Comparison of ENCODE assay signal across 6 cellular contexts in the genomic region with DNA sequence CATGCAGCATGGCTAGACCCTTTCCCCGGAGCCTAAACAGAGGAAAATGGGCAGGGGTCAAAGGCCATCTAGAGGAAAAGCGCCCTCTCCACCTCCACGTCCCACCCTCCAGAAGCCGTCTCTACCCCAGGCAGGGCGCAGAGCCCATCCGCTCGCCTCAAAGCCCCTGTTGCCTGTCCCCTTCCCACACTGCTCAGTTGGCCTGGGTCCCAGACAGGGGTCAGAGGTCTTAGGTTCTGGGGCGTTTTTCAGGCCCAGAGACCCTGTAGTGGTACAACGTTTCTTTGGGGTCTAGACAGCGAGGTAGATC. TPM values are rescaled to one million over a fixed set of nuclear protein-coding genes. Genes with fewer than 3 reads are reported as not detected.
DNase-seq lines count a peak whose midpoint lies in the region; ATAC-seq and TF ChIP-seq lines count a peak whose summit lies in the region.

No MANE protein-coding gene starts in this region.

- peaks cover 8% of the 10 kb centered on the region for H3K4me1 ChIP-seq in osteoblast (ENCODE audit: insufficient read depth, low read length)

- H3K27ac ChIP-seq in caudate nucleus (ENCODE audit: low read depth, low read length), result peak overlapping the region; percentile 98
- H3K27ac ChIP-seq in osteoblast (ENCODE audit: low read depth, low read length), result peak overlapping the region; percentile 82

- H3K36me3 ChIP-seq in osteoblast (ENCODE audit: insufficient read depth, low read length), result no peaks in the 10 kb centered on the region

- DNase-seq in caudate nucleus (lab: John Stamatoyannopoulos, UW) (peak in 15 of 61 donors; percentile 47 to 84 (median 70)), osteoblast (ENCODE audit: insufficient read length, low spot score, missing footprints) (peak; percentile 75)
- DNase-seq in stimulated activated CD4-positive, alpha-beta T cell treated with anti-CD3 and anti-CD28 coated beads, Interleukin-2, amount 100 ng/mL, for 48 hours, result no peak

- H3K4me2 ChIP-seq in osteoblast (ENCODE audit: insufficient read depth, low read length), result peak overlapping the region; percentile 99

- H2AFZ ChIP-seq in osteoblast (ENCODE audit: low read length), result peak overlapping the region; percentile 97

- no peaks in the 10 kb centered on the region for H3K27me3 ChIP-seq in osteoblast (ENCODE audit: insufficient read depth, low read length)

- peak overlapping the region; percentile 81 for H3K4me3 ChIP-seq in osteoblast (ENCODE audit: insufficient read depth, low read length)

- H3K79me2 ChIP-seq in osteoblast (ENCODE audit: insufficient read depth, low read length), result no peaks in the 10 kb centered on the region

- H3K9me3 ChIP-seq in osteoblast (ENCODE audit: low read depth, low read length), result no peaks in the 10 kb centered on the region

- TF ChIP-seq CTCF in osteoblast (IDR thresholded peaks at IDR 0.05; ENCODE audit: extremely low read depth, low read depth, low read length), result no peak

- H4K20me1 ChIP-seq in osteoblast (ENCODE audit: insufficient read depth, low read length), result no peaks in the 10 kb centered on the region

- peak; percentile 5 for ATAC-seq in GM18858 (IDR thresholded peaks at IDR 0.05; ENCODE audit: unreplicated experiment)
- ATAC-seq in HG03159 (IDR thresholded peaks at IDR 0.05; ENCODE audit: unreplicated experiment), result peak; percentile 21
- no peak for ATAC-seq in HG03565 (IDR thresholded peaks at IDR 0.05; ENCODE audit: unreplicated experiment)

RNA-seq across cellular contexts. Expression of a gene that starts 0.3 kb away (rescaled TPM):
- 4.3 and 4.7 TPM in 2 replicates for total RNA-seq in osteoblast

RNA-seq across cellular contexts. Expression of a gene that starts 0.7 kb away (rescaled TPM):
- not detected in 2 replicates for total RNA-seq in osteoblast

RNA-seq across cellular contexts. Expression of a gene that starts 27.9 kb away (rescaled TPM):
- total RNA-seq in osteoblast, result 95.2 and 119 TPM in 2 replicates

RNA-seq across cellular contexts. Expression of a gene that starts 30.0 kb away (rescaled TPM):
- under 0.01 TPM in 2 replicates for total RNA-seq in osteoblast

RNA-seq across cellular contexts. Expression of a gene that starts 38.1 kb away (rescaled TPM):
- total RNA-seq in osteoblast, result 185 and 216 TPM in 2 replicates
